2 cellular contexts compared by ENCODE assay signal in the genomic region with DNA sequence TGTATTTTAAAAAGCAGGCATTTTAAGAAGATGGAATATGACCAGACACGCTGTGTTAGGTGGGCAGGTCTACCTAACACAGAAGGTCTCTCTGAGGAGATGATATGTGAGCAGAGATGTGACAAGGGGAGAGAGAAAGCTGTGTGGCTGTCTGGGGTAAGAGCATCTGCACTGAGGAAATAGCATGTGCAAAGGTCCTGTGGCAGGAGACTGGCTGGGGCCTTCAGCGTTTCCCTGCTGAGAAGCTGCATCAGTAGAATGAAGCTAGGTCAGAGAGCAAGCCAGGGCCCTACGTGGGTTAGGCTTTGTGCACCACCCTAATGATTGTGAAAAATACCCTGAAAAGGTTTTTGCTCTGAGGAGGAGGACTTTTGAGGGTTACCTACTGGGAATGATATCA.
TF ChIP-seq lines count a peak whose summit lies in the region.

No MANE protein-coding gene starts in this region.

TF ChIP-seq in K562, 482 proteins besides CTCF, POLR2A, EP300 and RAD21 (continued from another document):
- TF ChIP-seq, protein P1, sequence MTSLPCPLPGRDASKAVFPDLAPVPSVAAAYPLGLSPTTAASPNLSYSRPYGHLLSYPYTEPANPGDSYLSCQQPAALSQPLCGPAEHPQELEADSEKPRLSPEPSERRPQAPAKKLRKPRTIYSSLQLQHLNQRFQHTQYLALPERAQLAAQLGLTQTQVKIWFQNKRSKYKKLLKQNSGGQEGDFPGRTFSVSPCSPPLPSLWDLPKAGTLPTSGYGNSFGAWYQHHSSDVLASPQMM (CRISPR knock-in tag; IDR thresholded peaks at IDR 0.05) = no peak
- TF ChIP-seq NEUROD1 (IDR thresholded peaks at IDR 0.05; ENCODE audit: borderline replicate concordance, low read depth, low read length, partially characterized antibody) (no peak), HMG20B (CRISPR knock-in tag; IDR thresholded peaks at IDR 0.05) (no peak), NRF1 (conservative IDR thresholded peaks at IDR 0.05 in 1 of 2, IDR thresholded peaks at IDR 0.05 in 1 of 2) (no peak), SMARCA4 (IDR thresholded peaks at IDR 0.05) (no peak), ZEB2 (IDR thresholded peaks at IDR 0.05) (no peak), PREB (CRISPR knock-in tag; IDR thresholded peaks at IDR 0.05) (no peak), IRF9 (tag; IDR thresholded peaks at IDR 0.05) (no peak), ARHGAP35 (IDR thresholded peaks at IDR 0.05; ENCODE audit: partially characterized antibody) (no peak), BCOR (IDR thresholded peaks at IDR 0.05) (peak; percentile 34; the same call in 1 of the 2 replicates), CBFB (CRISPR knock-in tag; IDR thresholded peaks at IDR 0.05) (no peak), MXD1 (CRISPR knock-in tag; IDR thresholded peaks at IDR 0.05; ENCODE audit: borderline replicate concordance, poor library complexity, severe bottlenecking) (no peak)
- TF ChIP-seq, protein P2, sequence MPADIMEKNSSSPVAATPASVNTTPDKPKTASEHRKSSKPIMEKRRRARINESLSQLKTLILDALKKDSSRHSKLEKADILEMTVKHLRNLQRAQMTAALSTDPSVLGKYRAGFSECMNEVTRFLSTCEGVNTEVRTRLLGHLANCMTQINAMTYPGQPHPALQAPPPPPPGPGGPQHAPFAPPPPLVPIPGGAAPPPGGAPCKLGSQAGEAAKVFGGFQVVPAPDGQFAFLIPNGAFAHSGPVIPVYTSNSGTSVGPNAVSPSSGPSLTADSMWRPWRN (IDR thresholded peaks at IDR 0.05; ENCODE audit: low read depth) = no peak

TF ChIP-seq in endothelial cell of umbilical vein, 7 proteins besides CTCF, POLR2A, EP300 and RAD21 (continued from another document):
- TF ChIP-seq, protein P3, sequence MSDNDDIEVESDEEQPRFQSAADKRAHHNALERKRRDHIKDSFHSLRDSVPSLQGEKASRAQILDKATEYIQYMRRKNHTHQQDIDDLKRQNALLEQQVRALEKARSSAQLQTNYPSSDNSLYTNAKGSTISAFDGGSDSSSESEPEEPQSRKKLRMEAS (IDR thresholded peaks at IDR 0.05; ENCODE audit: insufficient read depth, insufficient read length) = no peak
- TF ChIP-seq GATA2 (IDR thresholded peaks at IDR 0.05; ENCODE audit: insufficient read depth, insufficient read length, low read depth, low read length) = no peak
- TF ChIP-seq MYC (IDR thresholded peaks at IDR 0.05; ENCODE audit: low read depth, low read length) = no peak
